Comparison of ENCODE assay signal across 17 cellular contexts in genomic region chr10:71611131-71611530, GRCh38.
DNase-seq lines count a peak whose midpoint lies in the region; ATAC-seq, FAIRE-seq and TF ChIP-seq lines count a peak whose summit lies in the region.
"Had no signal": no experiment of that assay in that cellular context is flagged by ENCODE, and none has a peak within 500 bp of the region (broad histone marks: within the 10 kb centered on the region; RNA-seq: fewer than 3 reads in every experiment).

No MANE protein-coding gene starts in this region.

- no peak for TF ChIP-seq CTCF in glutamatergic neuron (IDR thresholded peaks at IDR 0.05; ENCODE audit: partially characterized antibody, unreplicated experiment)

- peaks cover 6% of the 10 kb centered on the region for H3K27me3 Mint-ChIP-seq in glutamatergic neuron (ENCODE audit: unreplicated experiment)

- H3K79me1 ChIP-seq in neuronal stem cell (ENCODE audit: low read depth, low read length), result no peaks in the 10 kb centered on the region

- H2AK5ac ChIP-seq in neuronal stem cell (ENCODE audit: low read depth, low read length), result no peak overlapping the region

- H3K27ac ChIP-seq in angular gyrus (ENCODE audit: low read depth, low read length) (peak overlapping the region; percentile 5), neuronal stem cell (replicated peaks; ENCODE audit: low read length) (no peak overlapping the region)
- H3K27ac ChIP-seq: BLaER1 treated with 17β-estradiol and CSF1 and Interleukin-3, amounts not matched to agents 10 nM and 100 nM; GM23248 had no signal

- H3K18ac ChIP-seq in neuronal stem cell (ENCODE audit: low read length), result peak overlapping the region; percentile 31

- H3K14ac ChIP-seq in neuronal stem cell (ENCODE audit: low read length), result no peak overlapping the region

- DNase-seq in glutamatergic neuron (no peak), neuronal stem cell (ENCODE audit: low spot score) (no peak), NCI-H1930 (lab: John Stamatoyannopoulos, UW) (no peak), GM19239 (ENCODE audit: insufficient read length, low spot score) (no peak)
- DNase-seq: DMS153, GM23248, NCI-H1436 treated with DMSO at 0.1 percent for 48 hours, NCI-H2107, NCI-H774, SK-N-SH had no signal

- H2BK12ac ChIP-seq in neuronal stem cell (ENCODE audit: low read length), result no peak overlapping the region

- H3K4me3 ChIP-seq in neuronal stem cell (ENCODE audit: low read length in 2 of 2), result no peak overlapping the region
- H3K4me3 ChIP-seq: BLaER1 treated with 17β-estradiol and CSF1 and Interleukin-3, amounts not matched to agents 10 nM and 100 nM; GM23248 had no signal

- no peak overlapping the region for H2BK120ac ChIP-seq in neuronal stem cell (ENCODE audit: low read depth, low read length)

- H2BK5ac ChIP-seq in neuronal stem cell (ENCODE audit: low read length), result no peak overlapping the region

- H3K4me1 ChIP-seq in neuronal stem cell (ENCODE audit: control insufficient read depth in 2 of 2, insufficient read depth in 1 of 2, low read depth in 1 of 2, low read length in 2 of 2), result peaks cover 0 to 20% of the 10 kb centered on the region in 2 donors

- peak overlapping the region; percentile 3 for H2BK15ac ChIP-seq in neuronal stem cell (ENCODE audit: low read length)

- H3K36me3 Mint-ChIP-seq in glutamatergic neuron (ENCODE audit: unreplicated experiment), result no peaks in the 10 kb centered on the region

- H3K4me2 ChIP-seq in neuronal stem cell (ENCODE audit: insufficient read depth, low read length, poor library complexity, severe bottlenecking), result no peak overlapping the region
- H3K4me2 ChIP-seq: BLaER1 treated with 17β-estradiol and CSF1 and Interleukin-3, amounts not matched to agents 10 nM and 100 nM; SK-N-SH had no signal

- H3K27ac Mint-ChIP-seq in glutamatergic neuron (ENCODE audit: unreplicated experiment), result no peak overlapping the region

- H3K4ac ChIP-seq in neuronal stem cell (ENCODE audit: low read length), result no peak overlapping the region

- no peak overlapping the region for H2AFZ ChIP-seq in neuronal stem cell (ENCODE audit: low read length)
- H2AFZ ChIP-seq: GM23248 had no signal

- FAIRE-seq in GM19239 (lab: Jason Lieb, UNC), result no peak
- FAIRE-seq: HTR-8/SVneo had no signal

- H3K9ac ChIP-seq in neuronal stem cell (ENCODE audit: low read depth, low read length, poor library complexity), result no peak overlapping the region
- H3K9ac ChIP-seq: BLaER1 treated with 17β-estradiol and CSF1 and Interleukin-3, amounts not matched to agents 10 nM and 100 nM; GM23248; SK-N-SH had no signal

- H3K36me3 ChIP-seq in neuronal stem cell (replicated peaks in 1 of 2; ENCODE audit: control insufficient read depth in 2 of 2, insufficient read depth in 2 of 2, low read length in 2 of 2), result no peaks in the 10 kb centered on the region
- H3K36me3 ChIP-seq: BLaER1 treated with 17β-estradiol and CSF1 and Interleukin-3, amounts not matched to agents 10 nM and 100 nM had no signal

- peaks cover 38% of the 10 kb centered on the region for H3K4me1 Mint-ChIP-seq in glutamatergic neuron (ENCODE audit: low read depth, unreplicated experiment)

- H3K4me3 Mint-ChIP-seq in glutamatergic neuron (ENCODE audit: unreplicated experiment), result peak overlapping the region; percentile 54

- H4K8ac ChIP-seq in neuronal stem cell (ENCODE audit: low read depth, low read length), result no peak overlapping the region

- ATAC-seq in GM21717 (IDR thresholded peaks at IDR 0.05; ENCODE audit: unreplicated experiment) (no peak), GM18870 (IDR thresholded peaks at IDR 0.05; ENCODE audit: unreplicated experiment) (no peak)
- ATAC-seq: Panc1, Right ventricle myocardium inferior had no signal

- no peaks in the 10 kb centered on the region for H3K9me3 ChIP-seq in neuronal stem cell (replicated peaks in 1 of 2; ENCODE audit: control insufficient read depth in 2 of 2, insufficient read depth in 1 of 2, low read depth in 1 of 2, low read length in 2 of 2)
- H3K9me3 ChIP-seq: BLaER1 treated with 17β-estradiol and CSF1 and Interleukin-3, amounts not matched to agents 10 nM and 100 nM; SK-N-SH had no signal

- H4K91ac ChIP-seq in neuronal stem cell (ENCODE audit: low read depth, low read length, poor library complexity), result no peak overlapping the region

- H3K27me3 ChIP-seq in neuronal stem cell (ENCODE audit: control insufficient read depth in 3 of 3, insufficient read depth in 3 of 3, low read depth in 1 of 3, low read length in 3 of 3), result no peaks in the 10 kb centered on the region
- H3K27me3 ChIP-seq: BLaER1 treated with 17β-estradiol and CSF1 and Interleukin-3, amounts not matched to agents 10 nM and 100 nM had no signal

- no peak overlapping the region for H3K23ac ChIP-seq in neuronal stem cell (ENCODE audit: low read depth, low read length, poor library complexity)

- WGBS in neuronal stem cell (ENCODE audit: extremely low coverage in 2 of 2, insufficient read length in 2 of 2, insufficient replicate concordance in 1 of 2), 2 donors, result no CpG with 5 or more reads among the region's 5 CpGs

- peaks cover 13% of the 10 kb centered on the region for H3K9me3 Mint-ChIP-seq in glutamatergic neuron (ENCODE audit: unreplicated experiment)
